8 cellular contexts compared by ENCODE assay signal in the genomic region with DNA sequence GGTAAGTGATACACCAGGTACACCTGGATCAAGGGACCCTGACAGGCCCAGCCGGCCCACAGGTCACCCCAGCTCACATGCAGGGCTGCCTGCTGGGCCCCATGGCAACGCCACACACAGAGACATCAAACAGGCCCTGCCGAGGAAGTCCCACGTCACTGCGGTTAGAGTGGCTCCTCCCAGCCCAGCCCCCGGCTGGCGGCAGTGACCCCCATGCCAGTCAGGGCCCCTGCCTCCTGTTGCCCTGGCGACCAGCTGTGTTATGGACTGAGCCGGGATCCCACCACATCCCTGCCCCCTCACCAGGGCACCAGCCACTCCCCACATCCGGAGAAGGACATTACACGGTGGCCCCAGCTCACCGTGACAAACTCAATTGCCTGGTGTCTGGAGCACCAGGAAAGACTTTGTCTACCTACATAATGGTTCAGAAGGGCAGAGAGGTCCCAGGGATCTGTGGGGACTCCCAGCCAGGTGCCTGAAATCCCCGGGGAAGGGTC. TPM values are rescaled to one million over a fixed set of nuclear protein-coding genes. Genes with fewer than 3 reads are reported as not detected.
DNase-seq lines count a peak whose midpoint lies in the region; ATAC-seq and TF ChIP-seq lines count a peak whose summit lies in the region.

No MANE protein-coding gene starts in this region.

- 17 to 33% methylated on average over 7 to 13 of the region's 13 CpGs for WGBS in endodermal cell (ENCODE audit: insufficient coverage in 1 of 2, insufficient read length in 1 of 2), 2 experiments

- peak; percentile 54 for ATAC-seq in HG02884 (IDR thresholded peaks at IDR 0.05; ENCODE audit: unreplicated experiment)

- peak overlapping the region; percentile 78 for H3K4me3 ChIP-seq in endodermal cell (ENCODE audit: low read length)
- peak overlapping the region; percentile 63 to 76 for H3K4me3 ChIP-seq in mucosa of rectum (ENCODE audit: low read length in 2 of 2)

- H3K27ac Mint-ChIP-seq in endodermal cell = peak overlapping the region; percentile 100

- H3K9me3 ChIP-seq in endodermal cell (ENCODE audit: control insufficient read depth, low read length) = no peaks in the 10 kb centered on the region
- no peaks in the 10 kb centered on the region for H3K9me3 ChIP-seq in mucosa of rectum (ENCODE audit: control insufficient read depth in 2 of 2, low read length in 2 of 2)

- no peaks in the 10 kb centered on the region for H3K36me3 Mint-ChIP-seq in endodermal cell (ENCODE audit: low read depth)

- DNase-seq in NCI-H2029 (lab: John Stamatoyannopoulos, UW) (peak; percentile 85), NCI-H2029 treated with DMSO at 0.1 percent for 48 hours (lab: John Stamatoyannopoulos, UW) (no peak), endodermal cell (peak; percentile 96)
- peak; percentile 98 for DNase-seq in NK-92 treated with Interleukin-12 subunit alpha and Interleukin-12 subunit beta, amount 100 ng/mL, for 24 hours (lab: John Stamatoyannopoulos, UW)
- peak; percentile 89 to 98 (median 91) for DNase-seq in activated CD8-positive, alpha-beta memory T cell treated with anti-CD3 and anti-CD28 coated beads for 48 hours (ENCODE audit: low read depth in 2 of 3, low spot score in 2 of 3)
- DNase-seq in stimulated activated CD8-positive, alpha-beta memory T cell treated with anti-CD3 and anti-CD28 coated beads, Interleukin-7, amount 100 ng/mL, for 24 hours (ENCODE audit: low read depth) = peak; percentile 91

- H3K27ac ChIP-seq in endodermal cell (ENCODE audit: low read depth, low read length) = peak overlapping the region; percentile 100
- H3K27ac ChIP-seq in mucosa of rectum (ENCODE audit: low read depth in 2 of 2, low read length in 2 of 2) = peak overlapping the region; percentile 100

- no peaks in the 10 kb centered on the region for H3K9me3 Mint-ChIP-seq in endodermal cell

- H3K36me3 ChIP-seq in endodermal cell (ENCODE audit: control insufficient read depth, insufficient read depth, low read length) (no peaks in the 10 kb centered on the region), mucosa of rectum (ENCODE audit: control insufficient read depth in 2 of 2, insufficient read depth in 2 of 2, low read length in 2 of 2) (no peaks in the 10 kb centered on the region)

- TF ChIP-seq CTCF in endodermal cell (conservative IDR thresholded peaks at IDR 0.05) = no peak

- H3K4me1 Mint-ChIP-seq in endodermal cell = peaks cover 19% of the 10 kb centered on the region

- H3K4me1 ChIP-seq in endodermal cell (ENCODE audit: control insufficient read depth, insufficient read depth, low read length) (peaks cover 16% of the 10 kb centered on the region), mucosa of rectum (ENCODE audit: control insufficient read depth in 2 of 2, insufficient read depth in 2 of 2, low read length in 2 of 2) (peaks cover 41 to 62% of the 10 kb centered on the region in 2 donors)

- no peaks in the 10 kb centered on the region for H3K27me3 Mint-ChIP-seq in endodermal cell (ENCODE audit: insufficient read depth)

- H3K9ac ChIP-seq in endodermal cell (ENCODE audit: extremely low read depth, low read length, poor library complexity, severe bottlenecking) (peak overlapping the region; percentile 99), mucosa of rectum (ENCODE audit: low read depth in 1 of 2, low read length in 2 of 2) (peak overlapping the region; percentile 75 to 77)

- H3K27me3 ChIP-seq in endodermal cell (ENCODE audit: control insufficient read depth, insufficient read depth, low read length, poor library complexity, severe bottlenecking) (no peaks in the 10 kb centered on the region), mucosa of rectum (ENCODE audit: control insufficient read depth in 2 of 2, insufficient read depth in 2 of 2, low read length in 2 of 2) (no peaks in the 10 kb centered on the region)

- H3K4me3 Mint-ChIP-seq in endodermal cell = peak overlapping the region; percentile 51

RNA-seq across cellular contexts. Expression of gene NANOS3, which starts 30.4 kb away (rescaled TPM):
- under 1 TPM in 1 of 2 donors, not detected in 1; 0.64 TPM for total RNA-seq in endodermal cell
- 2.6 TPM for polyA plus RNA-seq in endodermal cell (2013, experiment 1 of 2)
- 2.0 TPM for polyA plus RNA-seq in endodermal cell (2013, experiment 2 of 2)

RNA-seq across cellular contexts. Expression of gene ZSWIM4, which starts 51.3 kb away (rescaled TPM):
- total RNA-seq in endodermal cell = 10 to 100 TPM; 30.0 to 41.9 TPM
- 22.9 TPM for polyA plus RNA-seq in endodermal cell (2013, experiment 1 of 2)
- 20.7 TPM for polyA plus RNA-seq in endodermal cell (2013, experiment 2 of 2)

RNA-seq across cellular contexts. Expression of gene BRME1, which starts 59.3 kb away (rescaled TPM):
- total RNA-seq in endodermal cell = 1 to 10 TPM; 4.4 to 7.4 TPM
- polyA plus RNA-seq in endodermal cell (2013, experiment 1 of 2) = 4.4 TPM
- 2.5 TPM for polyA plus RNA-seq in endodermal cell (2013, experiment 2 of 2)

RNA-seq across cellular contexts. Expression of gene CC2D1A, which starts 59.4 kb away (rescaled TPM):
- 10 to 100 TPM; 45.1 to 55.9 TPM for total RNA-seq in endodermal cell
- polyA plus RNA-seq in endodermal cell (2013, experiment 1 of 2) = 24.2 TPM
- 21.9 TPM for polyA plus RNA-seq in endodermal cell (2013, experiment 2 of 2)
